In genomic region chr19:1080360-1081161, GRCh38 we compare ENCODE assay signal across 1 cellular context.
TF ChIP-seq lines count a peak whose summit lies in the region.

No MANE protein-coding gene starts in this region.

TF ChIP-seq in SK-N-SH treated with all-trans-retinoic acid at 6 μM for 48 hours, 23 proteins besides CTCF, POLR2A, EP300 and RAD21 (continued from another document):
- TF ChIP-seq ZNF70 (CRISPR knock-in tag; IDR thresholded peaks at IDR 0.05) (no peak), CSDC2 (CRISPR knock-in tag; IDR thresholded peaks at IDR 0.05) (no peak)
TF ChIP-seq in SK-N-SH treated with all-trans-retinoic acid at 6 μM for 48 hours: peak in this region for 0.
